Comparison of ENCODE assay signal across 8 cellular contexts in genomic region chr22:37538590-37539357, GRCh38. TPM values are rescaled to one million over a fixed set of nuclear protein-coding genes. Genes with fewer than 3 reads are reported as not detected.
A peak's percentile ranks its signal among the peaks of the same experiment; 100 is the strongest.
DNase-seq lines count a peak whose midpoint lies in the region; ATAC-seq and TF ChIP-seq lines count a peak whose summit lies in the region.

No MANE protein-coding gene starts in this region.

- H3K4me3 Mint-ChIP-seq in activated T-helper 1 cell treated with anti-CD3 and anti-CD28 coated beads, Interleukin-12 subunit alpha, Interleukin-12 subunit beta, Interleukin-2, Interleukin-4 antibody, amounts not matched to agents 30 ng/mL and 10 ng/mL and 1 ng/mL, durations not matched to agents 14 hours and 24 hours and 36 hours, result peak overlapping the region; percentile 41
- H3K4me3 Mint-ChIP-seq in neural crest cell, result no peak overlapping the region
- peak overlapping the region; percentile 14 for H3K4me3 Mint-ChIP-seq in stimulated activated naive CD8-positive, alpha-beta T cell treated with anti-CD3 and anti-CD28 coated beads, Interleukin-15, Interleukin-2, amounts not matched to agents 100 ng/mL and 50 ng/mL, for 24 hours

- POLR2A ChIA-PET in RWPE1 (lab: Yijun Ruan, JAX; ENCODE audit: low non-redundant PET), result no interaction called here

- H3K36me3 Mint-ChIP-seq in activated T-helper 1 cell treated with anti-CD3 and anti-CD28 coated beads, Interleukin-12 subunit alpha, Interleukin-12 subunit beta, Interleukin-2, Interleukin-4 antibody, amounts not matched to agents 30 ng/mL and 10 ng/mL and 1 ng/mL, durations not matched to agents 14 hours and 24 hours and 36 hours (ENCODE audit: low read depth), result peaks cover 3% of the 10 kb centered on the region
- H3K36me3 Mint-ChIP-seq in neural crest cell (ENCODE audit: low read depth), result no peaks in the 10 kb centered on the region
- no peaks in the 10 kb centered on the region for H3K36me3 Mint-ChIP-seq in stimulated activated naive CD8-positive, alpha-beta T cell treated with anti-CD3 and anti-CD28 coated beads, Interleukin-15, Interleukin-2, amounts not matched to agents 100 ng/mL and 50 ng/mL, for 24 hours (ENCODE audit: low read depth)

- peak; percentile 95 for TF ChIP-seq CTCF in LNCAP (IDR thresholded peaks at IDR 0.05)
- TF ChIP-seq CTCF in RWPE1 (conservative IDR thresholded peaks at IDR 0.05; ENCODE audit: low read depth), result peak; percentile 93
- TF ChIP-seq CTCF in fibroblast of mammary gland (conservative IDR thresholded peaks at IDR 0.05; ENCODE audit: control insufficient read depth, insufficient read depth, low read depth, low read length), result peak; percentile 93
- TF ChIP-seq CTCF in neural crest cell (conservative IDR thresholded peaks at IDR 0.05), result peak; percentile 98

- peaks cover 40% of the 10 kb centered on the region for H3K4me1 Mint-ChIP-seq in activated T-helper 1 cell treated with anti-CD3 and anti-CD28 coated beads, Interleukin-12 subunit alpha, Interleukin-12 subunit beta, Interleukin-2, Interleukin-4 antibody, amounts not matched to agents 30 ng/mL and 10 ng/mL and 1 ng/mL, durations not matched to agents 14 hours and 24 hours and 36 hours (ENCODE audit: low read depth)
- peaks cover 25% of the 10 kb centered on the region for H3K4me1 Mint-ChIP-seq in neural crest cell
- H3K4me1 Mint-ChIP-seq in stimulated activated naive CD8-positive, alpha-beta T cell treated with anti-CD3 and anti-CD28 coated beads, Interleukin-15, Interleukin-2, amounts not matched to agents 100 ng/mL and 50 ng/mL, for 24 hours (ENCODE audit: low read depth), result peaks cover 50% of the 10 kb centered on the region

- peak; percentile 74 for DNase-seq in DMS 273 treated with DMSO at 0.1 percent for 48 hours (lab: John Stamatoyannopoulos, UW)
- DNase-seq in RWPE1 (ENCODE audit: low spot score), result peak; percentile 80
- DNase-seq in activated T-helper 1 cell treated with anti-CD3 and anti-CD28 coated beads, Interleukin-12 subunit alpha, Interleukin-12 subunit beta, Interleukin-2, Interleukin-4 antibody, amounts not matched to agents 30 ng/mL and 10 ng/mL and 1 ng/mL, durations not matched to agents 14 hours and 24 hours and 36 hours (ENCODE audit: low spot score), result peak; percentile 83
- peak; percentile 94 for DNase-seq in fibroblast of mammary gland (ENCODE audit: low read depth)
- peak; percentile 97 for DNase-seq in neural crest cell (ENCODE audit: low read depth, low spot score)

- H3K9me3 Mint-ChIP-seq in activated T-helper 1 cell treated with anti-CD3 and anti-CD28 coated beads, Interleukin-12 subunit alpha, Interleukin-12 subunit beta, Interleukin-2, Interleukin-4 antibody, amounts not matched to agents 30 ng/mL and 10 ng/mL and 1 ng/mL, durations not matched to agents 14 hours and 24 hours and 36 hours, result no peaks in the 10 kb centered on the region
- no peaks in the 10 kb centered on the region for H3K9me3 Mint-ChIP-seq in neural crest cell
- H3K9me3 Mint-ChIP-seq in stimulated activated naive CD8-positive, alpha-beta T cell treated with anti-CD3 and anti-CD28 coated beads, Interleukin-15, Interleukin-2, amounts not matched to agents 100 ng/mL and 50 ng/mL, for 24 hours, result no peaks in the 10 kb centered on the region

- H3K27ac Mint-ChIP-seq in activated T-helper 1 cell treated with anti-CD3 and anti-CD28 coated beads, Interleukin-12 subunit alpha, Interleukin-12 subunit beta, Interleukin-2, Interleukin-4 antibody, amounts not matched to agents 30 ng/mL and 10 ng/mL and 1 ng/mL, durations not matched to agents 14 hours and 24 hours and 36 hours, result peak overlapping the region; percentile 50
- no peak overlapping the region for H3K27ac Mint-ChIP-seq in neural crest cell (ENCODE audit: unreplicated experiment)
- H3K27ac Mint-ChIP-seq in stimulated activated naive CD8-positive, alpha-beta T cell treated with anti-CD3 and anti-CD28 coated beads, Interleukin-15, Interleukin-2, amounts not matched to agents 100 ng/mL and 50 ng/mL, for 24 hours, result no peak overlapping the region

- peak overlapping the region; percentile 21 for H3K4me3 ChIP-seq in fibroblast of mammary gland (ENCODE audit: control insufficient read depth, low read depth, low read length)

- H3K27ac ChIP-seq in RWPE1, result peak overlapping the region; percentile 29

- H3K27me3 Mint-ChIP-seq in activated T-helper 1 cell treated with anti-CD3 and anti-CD28 coated beads, Interleukin-12 subunit alpha, Interleukin-12 subunit beta, Interleukin-2, Interleukin-4 antibody, amounts not matched to agents 30 ng/mL and 10 ng/mL and 1 ng/mL, durations not matched to agents 14 hours and 24 hours and 36 hours (ENCODE audit: insufficient read depth), result peaks cover 13% of the 10 kb centered on the region
- peaks cover 7% of the 10 kb centered on the region for H3K27me3 Mint-ChIP-seq in neural crest cell (ENCODE audit: low read depth)
- peaks cover 27% of the 10 kb centered on the region for H3K27me3 Mint-ChIP-seq in stimulated activated naive CD8-positive, alpha-beta T cell treated with anti-CD3 and anti-CD28 coated beads, Interleukin-15, Interleukin-2, amounts not matched to agents 100 ng/mL and 50 ng/mL, for 24 hours

- ATAC-seq in GM21619 (IDR thresholded peaks at IDR 0.05; ENCODE audit: unreplicated experiment), result peak; percentile 70

- CTCF ChIA-PET in RWPE1 (lab: Yijun Ruan, JAX), result interaction anchor here (0.6 to 4.9 kb wide), 12 partner anchors 9 to 461 kb away, joined by 3 to 38 read pairs (median 6); no protein-coding TSS in a partner anchor

- intact Hi-C loops in activated T-helper 1 cell treated with anti-CD3 and anti-CD28 coated beads, Interleukin-12 subunit alpha, Interleukin-12 subunit beta, Interleukin-2, Interleukin-4 antibody, amounts not matched to agents 30 ng/mL and 10 ng/mL and 1 ng/mL, durations not matched to agents 14 hours and 24 hours and 36 hours (cut with micrococcal nuclease), result loop anchor here (1.0 to 10.0 kb wide), 6 partner anchors 23 to 206 kb away; partner anchors contain the start of genes GGA1 and LGALS1

RNA-seq across cellular contexts. Expression of gene CARD10, which starts 19.6 kb away (rescaled TPM):
- total RNA-seq in activated T-helper 1 cell treated with anti-CD3 and anti-CD28 coated beads, Interleukin-12 subunit alpha, Interleukin-12 subunit beta, Interleukin-2, Interleukin-4 antibody, amounts not matched to agents 30 ng/mL and 10 ng/mL and 1 ng/mL, durations not matched to agents 14 hours and 24 hours and 36 hours, result not detected in 2 replicates
- 7.0 and 7.3 TPM in 2 replicates for total RNA-seq in neural crest cell

RNA-seq across cellular contexts. Expression of gene CDC42EP1, which starts 21.5 kb away (rescaled TPM):
- total RNA-seq in activated T-helper 1 cell treated with anti-CD3 and anti-CD28 coated beads, Interleukin-12 subunit alpha, Interleukin-12 subunit beta, Interleukin-2, Interleukin-4 antibody, amounts not matched to agents 30 ng/mL and 10 ng/mL and 1 ng/mL, durations not matched to agents 14 hours and 24 hours and 36 hours, result 1.1 and 1.5 TPM in 2 replicates
- 22.6 and 26.1 TPM in 2 replicates for total RNA-seq in neural crest cell

RNA-seq across cellular contexts. Expression of gene LGALS2, which starts 41.1 kb away (rescaled TPM):
- total RNA-seq in activated T-helper 1 cell treated with anti-CD3 and anti-CD28 coated beads, Interleukin-12 subunit alpha, Interleukin-12 subunit beta, Interleukin-2, Interleukin-4 antibody, amounts not matched to agents 30 ng/mL and 10 ng/mL and 1 ng/mL, durations not matched to agents 14 hours and 24 hours and 36 hours, result not detected in 2 replicates
- total RNA-seq in neural crest cell, result not detected in 2 replicates

RNA-seq across cellular contexts. Expression of gene MFNG, which starts 52.6 kb away (rescaled TPM):
- 213 and 214 TPM in 2 replicates for total RNA-seq in activated T-helper 1 cell treated with anti-CD3 and anti-CD28 coated beads, Interleukin-12 subunit alpha, Interleukin-12 subunit beta, Interleukin-2, Interleukin-4 antibody, amounts not matched to agents 30 ng/mL and 10 ng/mL and 1 ng/mL, durations not matched to agents 14 hours and 24 hours and 36 hours
- 3.2 and 4.7 TPM in 2 replicates for total RNA-seq in neural crest cell

Comparison
In these comparisons a context has a peak if more than half of its experiments do, and no peak if none do; other contexts are left out.
1. Peak in every context shown above with its lines: DNase-seq, ATAC-seq, H3K4me3 ChIP-seq and H3K27ac ChIP-seq.